ENCODE assay signal across 2 cellular contexts in the genomic region with DNA sequence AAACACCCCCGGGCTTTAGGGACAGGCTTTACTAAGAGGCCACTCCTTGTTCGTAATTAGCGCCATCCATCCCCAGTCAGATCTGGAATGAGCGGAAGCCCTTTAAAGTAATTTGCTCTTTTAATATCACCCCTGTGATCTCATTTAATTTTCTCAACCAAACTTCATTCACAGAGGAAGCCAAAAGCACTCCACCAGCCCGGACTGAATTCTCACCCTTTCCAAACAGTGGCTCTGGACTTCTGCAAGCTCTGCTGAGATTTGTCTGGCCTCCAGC.
TF ChIP-seq lines count a peak whose summit lies in the region.

No MANE protein-coding gene starts in this region.

TF ChIP-seq in SK-N-SH, 30 proteins besides CTCF, POLR2A, EP300 and RAD21 (continued from another document):
- TF ChIP-seq CHD2 (IDR thresholded peaks at IDR 0.05; ENCODE audit: low read length, partially characterized antibody) (peak; percentile 62), RCOR1 (IDR thresholded peaks at IDR 0.05; ENCODE audit: low read length) (peak; percentile 79), SMC3 (IDR thresholded peaks at IDR 0.05; ENCODE audit: low read depth, low read length) (0 out of 2 replicates have a peak, but pooled peaks have one; percentile 5), YY1 (IDR thresholded peaks at IDR 0.05; ENCODE audit: low read depth) (no peak), GABPA (IDR thresholded peaks at IDR 0.05; ENCODE audit: low read depth) (no peak), MXI1 (IDR thresholded peaks at IDR 0.05; ENCODE audit: low read depth, low read length) (no peak), RFX5 (IDR thresholded peaks at IDR 0.05; ENCODE audit: low read length) (0 out of 2 replicates have a peak, but pooled peaks have one; percentile 28), ELF1 (IDR thresholded peaks at IDR 0.05) (no peak), TEAD4 (IDR thresholded peaks at IDR 0.05; ENCODE audit: borderline replicate concordance, insufficient read depth) (no peak), FOXJ3 (CRISPR knock-in tag; IDR thresholded peaks at IDR 0.05) (peak; percentile 31; the same call in 1 of the 2 replicates), TAF1 (IDR thresholded peaks at IDR 0.05; ENCODE audit: borderline replicate concordance, low read depth, low read length) (no peak)
- TF ChIP-seq, protein P1, sequence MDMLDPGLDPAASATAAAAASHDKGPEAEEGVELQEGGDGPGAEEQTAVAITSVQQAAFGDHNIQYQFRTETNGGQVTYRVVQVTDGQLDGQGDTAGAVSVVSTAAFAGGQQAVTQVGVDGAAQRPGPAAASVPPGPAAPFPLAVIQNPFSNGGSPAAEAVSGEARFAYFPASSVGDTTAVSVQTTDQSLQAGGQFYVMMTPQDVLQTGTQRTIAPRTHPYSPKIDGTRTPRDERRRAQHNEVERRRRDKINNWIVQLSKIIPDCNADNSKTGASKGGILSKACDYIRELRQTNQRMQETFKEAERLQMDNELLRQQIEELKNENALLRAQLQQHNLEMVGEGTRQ (IDR thresholded peaks at IDR 0.05; ENCODE audit: borderline replicate concordance, low read depth, low read length), result no peak
- TF ChIP-seq, protein P2, sequence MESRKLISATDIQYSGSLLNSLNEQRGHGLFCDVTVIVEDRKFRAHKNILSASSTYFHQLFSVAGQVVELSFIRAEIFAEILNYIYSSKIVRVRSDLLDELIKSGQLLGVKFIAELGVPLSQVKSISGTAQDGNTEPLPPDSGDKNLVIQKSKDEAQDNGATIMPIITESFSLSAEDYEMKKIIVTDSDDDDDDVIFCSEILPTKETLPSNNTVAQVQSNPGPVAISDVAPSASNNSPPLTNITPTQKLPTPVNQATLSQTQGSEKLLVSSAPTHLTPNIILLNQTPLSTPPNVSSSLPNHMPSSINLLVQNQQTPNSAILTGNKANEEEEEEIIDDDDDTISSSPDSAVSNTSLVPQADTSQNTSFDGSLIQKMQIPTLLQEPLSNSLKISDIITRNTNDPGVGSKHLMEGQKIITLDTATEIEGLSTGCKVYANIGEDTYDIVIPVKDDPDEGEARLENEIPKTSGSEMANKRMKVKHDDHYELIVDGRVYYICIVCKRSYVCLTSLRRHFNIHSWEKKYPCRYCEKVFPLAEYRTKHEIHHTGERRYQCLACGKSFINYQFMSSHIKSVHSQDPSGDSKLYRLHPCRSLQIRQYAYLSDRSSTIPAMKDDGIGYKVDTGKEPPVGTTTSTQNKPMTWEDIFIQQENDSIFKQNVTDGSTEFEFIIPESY (IDR thresholded peaks at IDR 0.05; ENCODE audit: borderline replicate concordance, low read depth), result no peak
- TF ChIP-seq, protein P3, sequence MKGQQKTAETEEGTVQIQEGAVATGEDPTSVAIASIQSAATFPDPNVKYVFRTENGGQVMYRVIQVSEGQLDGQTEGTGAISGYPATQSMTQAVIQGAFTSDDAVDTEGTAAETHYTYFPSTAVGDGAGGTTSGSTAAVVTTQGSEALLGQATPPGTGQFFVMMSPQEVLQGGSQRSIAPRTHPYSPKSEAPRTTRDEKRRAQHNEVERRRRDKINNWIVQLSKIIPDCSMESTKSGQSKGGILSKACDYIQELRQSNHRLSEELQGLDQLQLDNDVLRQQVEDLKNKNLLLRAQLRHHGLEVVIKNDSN (IDR thresholded peaks at IDR 0.05; ENCODE audit: borderline replicate concordance, low read depth), result no peak

TF ChIP-seq in SK-N-SH treated with all-trans-retinoic acid at 6 μM for 48 hours, 23 proteins besides CTCF, POLR2A, EP300 and RAD21:
- TF ChIP-seq, protein P4, sequence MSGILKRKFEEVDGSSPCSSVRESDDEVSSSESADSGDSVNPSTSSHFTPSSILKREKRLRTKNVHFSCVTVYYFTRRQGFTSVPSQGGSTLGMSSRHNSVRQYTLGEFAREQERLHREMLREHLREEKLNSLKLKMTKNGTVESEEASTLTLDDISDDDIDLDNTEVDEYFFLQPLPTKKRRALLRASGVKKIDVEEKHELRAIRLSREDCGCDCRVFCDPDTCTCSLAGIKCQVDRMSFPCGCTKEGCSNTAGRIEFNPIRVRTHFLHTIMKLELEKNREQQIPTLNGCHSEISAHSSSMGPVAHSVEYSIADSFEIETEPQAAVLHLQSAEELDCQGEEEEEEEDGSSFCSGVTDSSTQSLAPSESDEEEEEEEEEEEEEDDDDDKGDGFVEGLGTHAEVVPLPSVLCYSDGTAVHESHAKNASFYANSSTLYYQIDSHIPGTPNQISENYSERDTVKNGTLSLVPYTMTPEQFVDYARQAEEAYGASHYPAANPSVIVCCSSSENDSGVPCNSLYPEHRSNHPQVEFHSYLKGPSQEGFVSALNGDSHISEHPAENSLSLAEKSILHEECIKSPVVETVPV (CRISPR knock-in tag; IDR thresholded peaks at IDR 0.05), result no peak
- TF ChIP-seq ZNF70 (CRISPR knock-in tag; IDR thresholded peaks at IDR 0.05) (no peak), ESRRG (CRISPR knock-in tag; IDR thresholded peaks at IDR 0.05) (no peak), ZNF565 (CRISPR knock-in tag; conservative IDR thresholded peaks at IDR 0.05; ENCODE audit: low read depth) (no peak)
